In the genomic region with DNA sequence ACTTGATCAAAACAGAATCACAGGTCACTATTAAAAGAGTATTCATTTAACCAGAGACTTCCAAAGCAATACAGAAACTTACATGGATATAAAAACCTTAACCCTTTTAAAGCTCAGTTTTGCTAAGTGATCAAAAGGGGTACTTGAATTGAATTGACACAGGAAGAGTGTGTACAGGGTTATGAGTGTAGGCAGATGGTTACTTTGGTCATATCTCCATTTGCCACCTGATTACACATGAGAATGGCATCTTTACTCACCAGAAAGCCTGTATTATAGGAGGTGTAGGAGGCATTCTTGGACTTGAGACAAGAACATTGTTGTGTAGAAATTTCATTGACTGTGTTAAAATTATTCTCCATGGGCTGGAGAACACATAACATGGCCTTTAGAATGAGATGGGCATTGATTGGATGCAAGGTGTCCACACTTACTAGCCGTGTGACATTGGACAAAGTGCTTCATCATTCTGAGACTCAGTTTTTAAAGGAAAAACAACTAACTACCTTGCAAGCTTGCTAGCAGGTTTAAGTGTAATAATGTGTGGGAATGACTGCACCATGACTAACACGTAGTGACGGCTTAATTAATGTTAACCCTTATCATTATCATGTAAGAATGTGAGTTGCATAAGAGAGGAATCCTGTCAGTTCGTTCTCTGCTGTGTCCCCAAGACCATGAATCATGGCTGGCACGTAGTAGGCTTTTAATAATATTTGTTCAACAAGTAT, we compare ENCODE assay signal across 1 cellular context.
A peak's percentile ranks its signal among the peaks of the same experiment; 100 is the strongest.
TF ChIP-seq lines count a peak whose summit lies in the region.

No MANE protein-coding gene starts in this region.

TF ChIP-seq in HEK293, 187 proteins besides CTCF, POLR2A, EP300 and RAD21:
- TF ChIP-seq ZNF629 (tag by site-specific recombination; IDR thresholded peaks at IDR 0.05) (peak; percentile 42), EGR2 (tag by site-specific recombination; IDR thresholded peaks at IDR 0.05; ENCODE audit: low read depth) (0 out of 2 replicates have a peak, but pooled peaks have one; percentile 11), SP7 (tag by site-specific recombination; IDR thresholded peaks at IDR 0.05) (peak; percentile 79), ZNF24 (tag by site-specific recombination; IDR thresholded peaks at IDR 0.05) (0 out of 2 replicates have a peak, but pooled peaks have one; percentile 35), ZNF600 (tag by site-specific recombination; IDR thresholded peaks at IDR 0.05) (peak; percentile 28; the same call in 1 of the 2 replicates)
